ENCODE assay signal across 12 cellular contexts in the genomic region with DNA sequence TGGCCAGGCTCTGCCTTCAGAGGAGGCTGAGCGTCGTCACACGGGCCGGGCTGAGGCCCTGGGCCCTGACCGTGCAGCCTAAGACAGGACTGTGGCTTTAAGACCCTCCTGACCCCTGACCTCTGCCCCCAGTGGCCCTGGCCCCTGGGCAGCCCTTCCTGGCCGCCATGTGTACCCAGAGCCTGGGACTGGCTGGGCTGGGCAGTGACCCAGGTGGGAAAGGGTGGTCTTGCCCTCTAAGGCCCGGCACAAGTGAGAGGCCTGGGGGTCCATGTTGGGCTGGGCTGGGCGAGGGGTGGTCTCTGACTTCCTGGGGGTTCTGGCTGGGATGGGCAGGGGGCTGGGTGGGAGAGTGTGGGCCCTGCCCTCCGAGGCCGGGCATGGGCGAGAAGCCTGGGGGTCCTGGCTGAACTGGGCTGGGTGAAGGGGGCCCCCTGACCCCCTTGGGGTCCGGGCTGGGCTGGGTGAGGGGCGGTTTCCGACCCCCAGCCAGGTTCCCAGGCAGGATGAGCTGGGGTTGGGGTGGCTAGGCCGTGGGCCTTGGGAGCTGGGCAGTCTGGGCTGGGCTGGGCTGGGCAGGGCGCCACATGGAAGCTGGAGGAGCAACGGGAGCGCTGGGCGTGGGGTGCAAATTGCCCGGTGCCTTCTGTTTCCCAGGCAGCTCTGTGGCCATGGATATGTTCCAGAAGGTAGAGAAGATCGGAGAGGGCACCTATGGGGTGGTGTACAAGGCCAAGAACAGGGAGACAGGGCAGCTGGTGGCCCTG. TPM values are rescaled to one million over a fixed set of nuclear protein-coding genes. Genes with fewer than 3 reads are reported as not detected.
DNase-seq lines count a peak whose midpoint lies in the region; ATAC-seq and TF ChIP-seq lines count a peak whose summit lies in the region.
"Had no signal": no experiment of that assay in that cellular context is flagged by ENCODE, and none has a peak within 500 bp of the region (broad histone marks: within the 10 kb centered on the region; RNA-seq: fewer than 3 reads in every experiment).

A gene (plus strand): TSS at position 101 of the 767 bp plus-strand sequence. CDS start 571 bp downstream, at position 672.

- H3K27me3 ChIP-seq in A673 (replicated peaks; ENCODE audit: insufficient read depth, low read depth, low read length, poor library complexity) (no peaks in the 10 kb centered on the region), HL-60 (ENCODE audit: insufficient read depth, poor library complexity, severe bottlenecking) (no peaks in the 10 kb centered on the region), neural progenitor cell (no peaks in the 10 kb centered on the region), tibial nerve (no peaks in the 10 kb centered on the region)
- H3K27me3 ChIP-seq in naive thymus-derived CD4-positive, alpha-beta T cell (ENCODE audit: control insufficient read depth in 2 of 2, insufficient read depth in 2 of 2, low read length in 2 of 2) = no peaks in the 10 kb centered on the region
- H3K27me3 ChIP-seq: sigmoid colon, upper lobe of right lung had no signal

- WGBS in tibial nerve, 2 donors = 79 to 81% methylated on average over 11 to 15 of the region's 21 CpGs

- peak; percentile 43; the same call in 1 of the 2 replicates for TF ChIP-seq CTCF in A673 (conservative IDR thresholded peaks at IDR 0.05; ENCODE audit: low read depth, low read length)
- no peak for TF ChIP-seq CTCF in HL-60 (IDR thresholded peaks at IDR 0.05; ENCODE audit: insufficient read depth, low read length)
- no peak for TF ChIP-seq CTCF in coronary artery (IDR thresholded peaks at IDR 0.05)
- TF ChIP-seq CTCF in neural progenitor cell (IDR thresholded peaks at IDR 0.05) = no peak
- no peak for TF ChIP-seq CTCF in tibial nerve (IDR thresholded peaks at IDR 0.05)

- H3K4me3 ChIP-seq in A673 (ENCODE audit: low read depth, low read length, poor library complexity, severe bottlenecking) (no peak within 1 kb of the TSS), HL-60 (replicated peaks; ENCODE audit: insufficient read depth, low read length) (no peak within 1 kb of the TSS), coronary artery (no peak within 1 kb of the TSS), neural progenitor cell (no peak within 1 kb of the TSS), tibial nerve (no peak within 1 kb of the TSS)
- no peak within 1 kb of the TSS for H3K4me3 ChIP-seq in naive thymus-derived CD4-positive, alpha-beta T cell (ENCODE audit: low read length)
- H3K4me3 ChIP-seq: sigmoid colon, upper lobe of right lung had no signal

- no peak for DNase-seq in A673 (ENCODE audit: low spot score)
- DNase-seq in HL-60 (ENCODE audit: low read depth in 1 of 2, low spot score in 1 of 2) = no peak
- DNase-seq in coronary artery (ENCODE audit: low spot score) = peak; percentile 68
- DNase-seq in neural progenitor cell (ENCODE audit: low spot score) = no peak
- DNase-seq in tibial nerve (ENCODE audit: low spot score in 2 of 2) = no peak
- DNase-seq in naive thymus-derived CD4-positive, alpha-beta T cell = no peak
- no peak for DNase-seq in NCI-H187 treated with DMSO at 0.1 percent for 48 hours (lab: John Stamatoyannopoulos, UW)
- DNase-seq: hippocampal formation, sigmoid colon, upper lobe of right lung had no signal

- H3K36me3 ChIP-seq in A673 (ENCODE audit: insufficient read depth, low read length, poor library complexity, severe bottlenecking) (peaks cover 7% of the 10 kb centered on the region), neural progenitor cell (no peaks in the 10 kb centered on the region), tibial nerve (peaks cover 0 to 20% (median 0%) of the 10 kb centered on the region in 3 donors)
- H3K36me3 ChIP-seq in naive thymus-derived CD4-positive, alpha-beta T cell (ENCODE audit: control insufficient read depth in 2 of 3, insufficient read depth in 3 of 3, low read length in 3 of 3) = no peaks in the 10 kb centered on the region
- H3K36me3 ChIP-seq: upper lobe of right lung had no signal

- H3K27ac ChIP-seq in A673 (ENCODE audit: low read depth, low read length, poor library complexity, severe bottlenecking) = no peak within 1 kb of the TSS
- H3K27ac ChIP-seq in HL-60 (replicated peaks) = peak within 1 kb of the TSS; percentile 34
- H3K27ac ChIP-seq in coronary artery = no peak within 1 kb of the TSS
- no peak within 1 kb of the TSS for H3K27ac ChIP-seq in neural progenitor cell
- peak within 1 kb of the TSS in 1 of 4 donors; percentile 22 for H3K27ac ChIP-seq in tibial nerve
- no peak within 1 kb of the TSS for H3K27ac ChIP-seq in naive thymus-derived CD4-positive, alpha-beta T cell (ENCODE audit: low read depth, low read length)
- H3K27ac ChIP-seq: upper lobe of right lung had no signal

- H3K4me2 ChIP-seq in neural progenitor cell = no peak within 1 kb of the TSS

- no peak within 1 kb of the TSS for H3K4me3 Mint-ChIP-seq in neural progenitor cell
- no peak within 1 kb of the TSS for H3K4me3 Mint-ChIP-seq in naive thymus-derived CD4-positive, alpha-beta T cell

- BruUV-seq in A673 (replicated peaks; lab: Mats Ljungman, UMichigan) = no TSS peak

- H3K27me3 Mint-ChIP-seq in neural progenitor cell (ENCODE audit: insufficient read depth, low read depth) = peaks cover 6% of the 10 kb centered on the region
- no peaks in the 10 kb centered on the region for H3K27me3 Mint-ChIP-seq in naive thymus-derived CD4-positive, alpha-beta T cell

- no peaks in the 10 kb centered on the region for H3K36me3 Mint-ChIP-seq in neural progenitor cell
- peaks cover 0 to 4% (median 2%) of the 10 kb centered on the region in 5 donors for H3K36me3 Mint-ChIP-seq in naive thymus-derived CD4-positive, alpha-beta T cell

- H3K27ac Mint-ChIP-seq in neural progenitor cell = peak within 1 kb of the TSS; percentile 42
- H3K27ac Mint-ChIP-seq in naive thymus-derived CD4-positive, alpha-beta T cell = peak within 1 kb of the TSS in 2 of 9 donors; percentile 12 to 43
- H3K27ac Mint-ChIP-seq: activated T-helper 2 cell treated with anti-CD3 and anti-CD28 coated beads, Interferon-gamma antibody, Interleukin-2, Interleukin-4, amounts not matched to agents 10 μg/mL and 5 μg/mL and 100 μg/mL, durations not matched to agents 14 hours and 24 hours and 36 hours had no signal

- no peak for TF ChIP-seq POLR2A in tibial nerve (IDR thresholded peaks at IDR 0.05)

- H3K9me3 ChIP-seq in A673 (ENCODE audit: low read depth, low read length, poor library complexity, severe bottlenecking) (no peaks in the 10 kb centered on the region), neural progenitor cell (ENCODE audit: low read depth) (no peaks in the 10 kb centered on the region), tibial nerve (no peaks in the 10 kb centered on the region)
- no peaks in the 10 kb centered on the region for H3K9me3 ChIP-seq in naive thymus-derived CD4-positive, alpha-beta T cell (ENCODE audit: control insufficient read depth in 2 of 3, low read length in 3 of 3)
- H3K9me3 ChIP-seq: sigmoid colon, upper lobe of right lung had no signal

- peak within 1 kb of the TSS; percentile 85 for H2AFZ ChIP-seq in neural progenitor cell (replicated peaks)

- POLR2A ChIA-PET in A673 (lab: Charles Lee; ENCODE audit: low non-redundant PET) = no interaction called here
- POLR2A ChIA-PET in naive thymus-derived CD4-positive, alpha-beta T cell (lab: Charles Lee) = interaction anchor here (1.1 kb wide), 1 partner anchor 95 kb away, joined by 3 read pairs; no protein-coding TSS in a partner anchor

- no peaks in the 10 kb centered on the region for H3K4me1 ChIP-seq in A673 (ENCODE audit: insufficient read depth, low read length, poor library complexity, severe bottlenecking)
- H3K4me1 ChIP-seq in neural progenitor cell = no peaks in the 10 kb centered on the region
- peaks cover 0 to 21% (median 6%) of the 10 kb centered on the region in 4 donors for H3K4me1 ChIP-seq in tibial nerve
- H3K4me1 ChIP-seq in naive thymus-derived CD4-positive, alpha-beta T cell (ENCODE audit: control insufficient read depth in 2 of 2, insufficient read depth in 2 of 2, low read length in 2 of 2) = peaks cover 9 to 12% of the 10 kb centered on the region in 2 donors

- H3K9ac ChIP-seq in neural progenitor cell = no peak within 1 kb of the TSS

- no peaks in the 10 kb centered on the region for H3K9me3 Mint-ChIP-seq in neural progenitor cell
- peaks cover 0 to 3% (median 0%) of the 10 kb centered on the region in 11 donors for H3K9me3 Mint-ChIP-seq in naive thymus-derived CD4-positive, alpha-beta T cell
- H3K9me3 Mint-ChIP-seq: activated T-helper 2 cell treated with anti-CD3 and anti-CD28 coated beads, Interferon-gamma antibody, Interleukin-2, Interleukin-4, amounts not matched to agents 10 μg/mL and 5 μg/mL and 100 μg/mL, durations not matched to agents 14 hours and 24 hours and 36 hours had no signal

- ATAC-seq in naive thymus-derived CD4-positive, alpha-beta T cell = no peak
- no peak for ATAC-seq in HG03342 (IDR thresholded peaks at IDR 0.05; ENCODE audit: unreplicated experiment)

- H3F3A ChIP-seq in neural progenitor cell (ENCODE audit: low read depth) = no peaks in the 10 kb centered on the region

- no peak for TF ChIP-seq EP300 in tibial nerve (IDR thresholded peaks at IDR 0.05)

- no peaks in the 10 kb centered on the region for H4K20me1 ChIP-seq in neural progenitor cell (ENCODE audit: low read depth)

- peaks cover 9% of the 10 kb centered on the region for H3K4me1 Mint-ChIP-seq in neural progenitor cell
- peaks cover 14 to 25% (median 20%) of the 10 kb centered on the region in 7 donors for H3K4me1 Mint-ChIP-seq in naive thymus-derived CD4-positive, alpha-beta T cell

- intact Hi-C loops in A673 (cut with micrococcal nuclease; ENCODE audit: unreplicated experiment) = no loop called here
- intact Hi-C loops in naive thymus-derived CD4-positive, alpha-beta T cell (cut with micrococcal nuclease) = loop anchor here in 1 of 2 donors (1.0 kb wide), 1 partner anchor 298 kb away; no protein-coding TSS in a partner anchor

- no peaks in the 10 kb centered on the region for H3K79me2 ChIP-seq in neural progenitor cell (ENCODE audit: low read depth)

- CTCF ChIA-PET in A673 (lab: Charles Lee) = interaction anchor here (0.7 to 1.3 kb wide), 6 partner anchors 10 to 279 kb away, joined by 3 to 4 read pairs (median 3); no protein-coding TSS in a partner anchor
- CTCF ChIA-PET in naive thymus-derived CD4-positive, alpha-beta T cell (lab: Charles Lee) = interaction anchor here (0.6 to 2.9 kb wide), 8 partner anchors 9 to 427 kb away, joined by 3 to 12 read pairs (median 3); a partner anchor contains a TSS

RNA-seq across cellular contexts. Expression of the gene that starts here (rescaled TPM):
- total RNA-seq in A673 (2021) (8.5 and 10.0 TPM in 2 replicates), neural progenitor cell (ENCODE audit: low replicate concordance) (3.0 and 6.8 TPM in 2 replicates), tibial nerve (10 to 100 TPM in 1 of 4 donors, 1 to 10 TPM in 3; 3.8 to 12.3 (median 5.9) TPM)
- 1 to 10 TPM; 6.9 to 9.9 (median 9.1) TPM for total RNA-seq in naive thymus-derived CD4-positive, alpha-beta T cell
- polyA plus RNA-seq in naive thymus-derived CD4-positive, alpha-beta T cell = under 1 TPM; 0.28 to 0.55 TPM
